8 cellular contexts compared by ENCODE assay signal in the genomic region with DNA sequence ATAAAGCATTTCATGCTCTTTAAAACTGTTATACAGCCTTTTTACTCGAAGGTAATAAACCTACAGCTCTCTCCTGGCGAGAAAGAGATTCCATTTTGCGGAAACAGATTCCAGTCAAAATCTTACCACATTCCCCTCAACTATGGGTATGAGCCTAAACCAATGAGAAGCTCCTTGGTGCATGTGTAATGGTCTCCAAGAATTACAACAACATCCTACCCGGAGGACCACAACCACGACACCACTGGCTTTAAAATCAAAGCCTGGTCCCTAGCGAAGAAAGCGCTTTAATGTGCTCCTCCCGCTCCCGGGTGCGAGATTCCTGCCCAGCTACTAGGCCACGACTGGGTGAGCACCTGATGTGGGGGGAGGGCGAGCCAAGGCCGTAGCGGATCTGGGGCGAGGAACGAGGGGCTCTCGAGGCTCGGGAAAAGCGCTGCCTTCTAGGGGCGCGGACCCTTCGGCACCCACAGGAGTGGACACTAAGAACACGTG. TPM values are rescaled to one million over a fixed set of nuclear protein-coding genes. Genes with fewer than 3 reads are reported as not detected.
DNase-seq lines count a peak whose midpoint lies in the region; ATAC-seq and TF ChIP-seq lines count a peak whose summit lies in the region.

No MANE protein-coding gene starts in this region.

- no peak for TF ChIP-seq CTCF in glutamatergic neuron (IDR thresholded peaks at IDR 0.05; ENCODE audit: partially characterized antibody, unreplicated experiment)
- TF ChIP-seq CTCF in ovary (IDR thresholded peaks at IDR 0.05): no peak

- 1% methylated on average over 23 of the region's 23 CpGs for WGBS in ovary, 3 donors

- peak overlapping the region; percentile 70 to 75 for H3K27ac ChIP-seq in ovary

- no peaks in the 10 kb centered on the region for H3K9me3 Mint-ChIP-seq in activated T-helper 2 cell treated with anti-CD3 and anti-CD28 coated beads, Interferon-gamma antibody, Interleukin-2, Interleukin-4, amounts not matched to agents 10 μg/mL and 5 μg/mL and 100 μg/mL, durations not matched to agents 14 hours and 24 hours and 36 hours
- peaks cover 1% of the 10 kb centered on the region for H3K9me3 Mint-ChIP-seq in glutamatergic neuron (ENCODE audit: unreplicated experiment)

- peak overlapping the region; percentile 92 for H3K4me3 ChIP-seq in ovary

- peak overlapping the region; percentile 95 for H3K27ac Mint-ChIP-seq in activated T-helper 2 cell treated with anti-CD3 and anti-CD28 coated beads, Interferon-gamma antibody, Interleukin-2, Interleukin-4, amounts not matched to agents 10 μg/mL and 5 μg/mL and 100 μg/mL, durations not matched to agents 14 hours and 24 hours and 36 hours
- peak overlapping the region; percentile 98 for H3K27ac Mint-ChIP-seq in glutamatergic neuron (ENCODE audit: unreplicated experiment)

- H3K9me3 ChIP-seq in ovary: no peaks in the 10 kb centered on the region

- H3K4me1 ChIP-seq in ovary (ENCODE audit: insufficient read depth): peaks cover 14% of the 10 kb centered on the region

- peak; percentile 3 for ATAC-seq in GM18502 (IDR thresholded peaks at IDR 0.05; ENCODE audit: poor library complexity, unreplicated experiment)

- H3K27me3 Mint-ChIP-seq in activated T-helper 2 cell treated with anti-CD3 and anti-CD28 coated beads, Interferon-gamma antibody, Interleukin-2, Interleukin-4, amounts not matched to agents 10 μg/mL and 5 μg/mL and 100 μg/mL, durations not matched to agents 14 hours and 24 hours and 36 hours (ENCODE audit: low read depth): no peaks in the 10 kb centered on the region
- peaks cover 9% of the 10 kb centered on the region for H3K27me3 Mint-ChIP-seq in glutamatergic neuron (ENCODE audit: unreplicated experiment)

- no peak for TF ChIP-seq POLR2A in ovary (IDR thresholded peaks at IDR 0.05)

- H3K27me3 ChIP-seq in ovary: no peaks in the 10 kb centered on the region

- DNase-seq in AG08395 (ENCODE audit: low spot score) (peak; percentile 39), LHCN-M2 (ENCODE audit: low read depth) (peak; percentile 39), glutamatergic neuron (peak; percentile 59), ovary (peak in 2 of 5 donors; percentile 26 to 55), middle frontal gyrus (ENCODE audit: extremely low spot score, low spot score) (no peak), GM19240 (ENCODE audit: insufficient read length, low spot score) (no peak)
- DNase-seq in activated T-helper 2 cell treated with anti-CD3 and anti-CD28 coated beads, Interferon-gamma antibody, Interleukin-2, Interleukin-4, amounts not matched to agents 10 μg/mL and 5 μg/mL and 100 μg/mL, durations not matched to agents 14 hours and 24 hours and 36 hours (ENCODE audit: low spot score): peak; percentile 29

- no peak for TF ChIP-seq EP300 in ovary (IDR thresholded peaks at IDR 0.05)

- no peaks in the 10 kb centered on the region for H3K36me3 ChIP-seq in ovary

- H3K36me3 Mint-ChIP-seq in activated T-helper 2 cell treated with anti-CD3 and anti-CD28 coated beads, Interferon-gamma antibody, Interleukin-2, Interleukin-4, amounts not matched to agents 10 μg/mL and 5 μg/mL and 100 μg/mL, durations not matched to agents 14 hours and 24 hours and 36 hours (ENCODE audit: low read depth): peaks cover 30% of the 10 kb centered on the region
- H3K36me3 Mint-ChIP-seq in glutamatergic neuron (ENCODE audit: unreplicated experiment): no peaks in the 10 kb centered on the region

- intact Hi-C loops in activated T-helper 2 cell treated with anti-CD3 and anti-CD28 coated beads, Interferon-gamma antibody, Interleukin-2, Interleukin-4, amounts not matched to agents 10 μg/mL and 5 μg/mL and 100 μg/mL, durations not matched to agents 14 hours and 24 hours and 36 hours (cut with micrococcal nuclease): loop anchor here (1.0 to 10.0 kb wide), 4 partner anchors 29 to 215 kb away; partner anchors contain the start of genes FNBP4 and PSMC3
- intact Hi-C loops in ovary (cut with DNase I): no loop called here

- peaks cover 34% of the 10 kb centered on the region for H3K4me1 Mint-ChIP-seq in activated T-helper 2 cell treated with anti-CD3 and anti-CD28 coated beads, Interferon-gamma antibody, Interleukin-2, Interleukin-4, amounts not matched to agents 10 μg/mL and 5 μg/mL and 100 μg/mL, durations not matched to agents 14 hours and 24 hours and 36 hours (ENCODE audit: low read depth)
- H3K4me1 Mint-ChIP-seq in glutamatergic neuron (ENCODE audit: low read depth, unreplicated experiment): peaks cover 24% of the 10 kb centered on the region

- peak overlapping the region; percentile 100 for H3K4me3 Mint-ChIP-seq in activated T-helper 2 cell treated with anti-CD3 and anti-CD28 coated beads, Interferon-gamma antibody, Interleukin-2, Interleukin-4, amounts not matched to agents 10 μg/mL and 5 μg/mL and 100 μg/mL, durations not matched to agents 14 hours and 24 hours and 36 hours (ENCODE audit: low read depth)
- H3K4me3 Mint-ChIP-seq in glutamatergic neuron (ENCODE audit: unreplicated experiment): peak overlapping the region; percentile 96

RNA-seq across cellular contexts. Expression of gene CELF1, which starts 0.8 kb away (rescaled TPM):
- 39.8 and 47.5 TPM in 2 replicates for total RNA-seq in LHCN-M2 (2014; rRNA removed)
- 20.0 TPM for polyA plus RNA-seq in LHCN-M2 (2012)
- total RNA-seq in activated T-helper 2 cell treated with anti-CD3 and anti-CD28 coated beads, Interferon-gamma antibody, Interleukin-2, Interleukin-4, amounts not matched to agents 10 μg/mL and 5 μg/mL and 100 μg/mL, durations not matched to agents 14 hours and 24 hours and 36 hours: 129 and 132 TPM in 2 replicates
- total RNA-seq in glutamatergic neuron (ENCODE audit: unreplicated experiment): 261 TPM
- total RNA-seq in ovary: 100 to 1,000 TPM in 1 of 7 donors, 10 to 100 TPM in 6; 64.0 to 109 (median 74.9) TPM
- 10 to 100 TPM; 25.0 to 48.3 TPM for polyA plus RNA-seq in ovary

RNA-seq across cellular contexts. Expression of gene PTPMT1, which starts 13.3 kb away (rescaled TPM):
- 88.1 and 94.3 TPM in 2 replicates for total RNA-seq in LHCN-M2 (2014; rRNA removed)
- polyA plus RNA-seq in LHCN-M2 (2012): 70.4 TPM
- 50.7 and 53.9 TPM in 2 replicates for total RNA-seq in activated T-helper 2 cell treated with anti-CD3 and anti-CD28 coated beads, Interferon-gamma antibody, Interleukin-2, Interleukin-4, amounts not matched to agents 10 μg/mL and 5 μg/mL and 100 μg/mL, durations not matched to agents 14 hours and 24 hours and 36 hours
- 27.5 TPM for total RNA-seq in glutamatergic neuron (ENCODE audit: unreplicated experiment)
- 100 to 1,000 TPM in 1 of 7 donors, 10 to 100 TPM in 6; 33.8 to 103 (median 36.7) TPM for total RNA-seq in ovary
- 10 to 100 TPM; 51.0 to 60.7 TPM for polyA plus RNA-seq in ovary

RNA-seq across cellular contexts. Expression of gene KBTBD4, which starts 26.6 kb away (rescaled TPM):
- total RNA-seq in LHCN-M2 (2014; rRNA removed) (25.3 and 30.4 TPM in 2 replicates), glutamatergic neuron (ENCODE audit: unreplicated experiment) (11.1 TPM), ovary (10 to 100 TPM; 14.4 to 21.6 (median 17.9) TPM)
- polyA plus RNA-seq in LHCN-M2 (2012): 16.5 TPM
- 14.2 and 15.3 TPM in 2 replicates for total RNA-seq in activated T-helper 2 cell treated with anti-CD3 and anti-CD28 coated beads, Interferon-gamma antibody, Interleukin-2, Interleukin-4, amounts not matched to agents 10 μg/mL and 5 μg/mL and 100 μg/mL, durations not matched to agents 14 hours and 24 hours and 36 hours
- 10 to 100 TPM; 19.3 to 23.5 TPM for polyA plus RNA-seq in ovary

RNA-seq across cellular contexts. Expression of gene NDUFS3, which starts 26.7 kb away (rescaled TPM):
- total RNA-seq in LHCN-M2 (2014; rRNA removed) (83.5 and 104 TPM in 2 replicates), glutamatergic neuron (ENCODE audit: unreplicated experiment) (122 TPM), ovary (10 to 100 TPM; 40.8 to 73.2 (median 60.2) TPM)
- polyA plus RNA-seq in LHCN-M2 (2012): 114 TPM
- 132 and 142 TPM in 2 replicates for total RNA-seq in activated T-helper 2 cell treated with anti-CD3 and anti-CD28 coated beads, Interferon-gamma antibody, Interleukin-2, Interleukin-4, amounts not matched to agents 10 μg/mL and 5 μg/mL and 100 μg/mL, durations not matched to agents 14 hours and 24 hours and 36 hours
- polyA plus RNA-seq in ovary: 10 to 100 TPM; 61.4 to 76.9 TPM

RNA-seq across cellular contexts. Expression of gene FAM180B, which starts 34.3 kb away (rescaled TPM):
- total RNA-seq in LHCN-M2 (2014; rRNA removed) (not detected in 2 replicates), glutamatergic neuron (ENCODE audit: unreplicated experiment) (not detected), ovary (not detected)
- not detected for polyA plus RNA-seq in LHCN-M2 (2012)
- total RNA-seq in activated T-helper 2 cell treated with anti-CD3 and anti-CD28 coated beads, Interferon-gamma antibody, Interleukin-2, Interleukin-4, amounts not matched to agents 10 μg/mL and 5 μg/mL and 100 μg/mL, durations not matched to agents 14 hours and 24 hours and 36 hours: 0.25 and 0.39 TPM in 2 replicates
- under 1 TPM in 1 of 2 donors, not detected in 1; 0.62 TPM for polyA plus RNA-seq in ovary

Comparison
In these comparisons a context has a peak if more than half of its experiments do, and no peak if none do; other contexts are left out.
1. DNase-seq: peak in AG08395 (single experiment), LHCN-M2 (single experiment), activated T-helper 2 cell treated with anti-CD3 and anti-CD28 coated beads, Interferon-gamma antibody, Interleukin-2, Interleukin-4, amounts not matched to agents 10 μg/mL and 5 μg/mL and 100 μg/mL, durations not matched to agents 14 hours and 24 hours and 36 hours (single experiment) and glutamatergic neuron (single experiment); none in middle frontal gyrus (single experiment) and GM19240 (single experiment).